In genomic region chr14:104772707-104773504, GRCh38 we compare ENCODE assay signal across 15 cellular contexts. TPM values are rescaled to one million over a fixed set of nuclear protein-coding genes. Genes with fewer than 3 reads are reported as not detected.
DNase-seq lines count a peak whose midpoint lies in the region; ATAC-seq and TF ChIP-seq lines count a peak whose summit lies in the region.
"Had no signal": no experiment of that assay in that cellular context is flagged by ENCODE, and none has a peak within 500 bp of the region (broad histone marks: within the 10 kb centered on the region; RNA-seq: fewer than 3 reads in every experiment).

No MANE protein-coding gene starts in this region.

- no peak overlapping the region for H2BK15ac ChIP-seq in neuronal stem cell (ENCODE audit: low read length)

- no peak overlapping the region for H3K14ac ChIP-seq in neuronal stem cell (ENCODE audit: low read length)

- DNase-seq in neuronal stem cell (ENCODE audit: low spot score) = no peak
- no peak for DNase-seq in stomach
- no peak for DNase-seq in HuH-7.5 (ENCODE audit: low spot score)
- DNase-seq: ACHN; CD4-positive, alpha-beta memory T cell; DMS153; DMS79 treated with DMSO at 0.1 percent for 48 hours; GF-D8; H9; KBM-7 had no signal

- H3K4me1 ChIP-seq in HEK293 (ENCODE audit: control insufficient read depth, insufficient read depth, low read length) (peaks cover 4% of the 10 kb centered on the region; the same call in 1 of the 2 replicates), neuronal stem cell (ENCODE audit: control insufficient read depth in 2 of 2, insufficient read depth in 1 of 2, low read depth in 1 of 2, low read length in 2 of 2) (peaks cover 5 to 26% of the 10 kb centered on the region in 2 donors), stomach (peaks cover 24 to 74% (median 61%) of the 10 kb centered on the region in 4 donors)

- H3K4me3 ChIP-seq in HEK293 (ENCODE audit: low read depth, low read length) (no peak overlapping the region), neuronal stem cell (ENCODE audit: low read length in 2 of 2) (no peak overlapping the region), stomach (no peak overlapping the region)

- no peak for TF ChIP-seq POLR2A in stomach (IDR thresholded peaks at IDR 0.05)

- H3K4ac ChIP-seq in neuronal stem cell (ENCODE audit: low read length) = no peak overlapping the region

- TF ChIP-seq CTCF in C4-2B (conservative IDR thresholded peaks at IDR 0.05) (no peak), HEK293 (tag by site-specific recombination; IDR thresholded peaks at IDR 0.05) (no peak), stomach (IDR thresholded peaks at IDR 0.05) (no peak)

- ATAC-seq in GM21723 (IDR thresholded peaks at IDR 0.05; ENCODE audit: unreplicated experiment) (no peak), HG03442 (IDR thresholded peaks at IDR 0.05; ENCODE audit: unreplicated experiment) (no peak)

- WGBS in neuronal stem cell (ENCODE audit: extremely low coverage in 2 of 2, insufficient read length in 2 of 2, insufficient replicate concordance in 1 of 2), 2 donors = no CpG with 5 or more reads among the region's 38 CpGs
- 88 to 94% (median 90%) methylated on average over 31 to 38 of the region's 38 CpGs for WGBS in stomach, 5 donors

- no peak overlapping the region for H2BK120ac ChIP-seq in neuronal stem cell (ENCODE audit: low read depth, low read length)

- H3K79me1 ChIP-seq in neuronal stem cell (ENCODE audit: low read depth, low read length) = peaks cover 16% of the 10 kb centered on the region

- POLR2A ChIA-PET in HEK293 (lab: Yijun Ruan, JAX) = no interaction called here

- TF ChIP-seq EP300 in stomach (IDR thresholded peaks at IDR 0.05) = no peak

- H2BK12ac ChIP-seq in neuronal stem cell (ENCODE audit: low read length) = no peak overlapping the region

- no peak overlapping the region for H2AFZ ChIP-seq in neuronal stem cell (ENCODE audit: low read length)

- no peak overlapping the region for H2AK5ac ChIP-seq in neuronal stem cell (ENCODE audit: low read depth, low read length)

- peak overlapping the region; percentile 93 for H3K23ac ChIP-seq in neuronal stem cell (ENCODE audit: low read depth, low read length, poor library complexity)

- peak overlapping the region; percentile 44 for H3K9ac ChIP-seq in neuronal stem cell (ENCODE audit: low read depth, low read length, poor library complexity)

- peak overlapping the region; percentile 29 for H4K8ac ChIP-seq in neuronal stem cell (ENCODE audit: low read depth, low read length)

- peak overlapping the region; percentile 4 for H3K18ac ChIP-seq in neuronal stem cell (ENCODE audit: low read length)

- H3K27me3 ChIP-seq in neuronal stem cell (ENCODE audit: control insufficient read depth in 3 of 3, insufficient read depth in 3 of 3, low read depth in 1 of 3, low read length in 3 of 3) (no peaks in the 10 kb centered on the region), stomach (no peaks in the 10 kb centered on the region)

- intact Hi-C loops in stomach (cut with DNase I; ENCODE audit: low total_unique reads) = loop anchor here (10.0 kb wide), 1 partner anchor 52 kb away; no protein-coding TSS in a partner anchor

- peaks cover 0 to 81% of the 10 kb centered on the region in 2 experiments; a peak in 2 of 3 replicates for H3K36me3 ChIP-seq in HEK293 (ENCODE audit: control insufficient read depth in 2 of 2, insufficient read depth in 1 of 2, low read length in 2 of 2)
- peaks cover 44 to 81% of the 10 kb centered on the region in 2 donors for H3K36me3 ChIP-seq in neuronal stem cell (replicated peaks in 1 of 2; ENCODE audit: control insufficient read depth in 2 of 2, insufficient read depth in 2 of 2, low read length in 2 of 2)
- peaks cover 35 to 83% (median 71%) of the 10 kb centered on the region in 4 donors for H3K36me3 ChIP-seq in stomach

- H3K27ac ChIP-seq in C4-2B (0 out of 2 replicates have a peak overlapping the region, but pooled peaks have one; percentile 48), HEK293 (ENCODE audit: extremely low read depth, low read depth, low read length) (no peak overlapping the region), neuronal stem cell (replicated peaks; ENCODE audit: low read length) (no peak overlapping the region), stomach (peak overlapping the region in 3 of 5 donors; percentile 6 to 46 (median 39))

- no peak overlapping the region for H3K4me2 ChIP-seq in neuronal stem cell (ENCODE audit: insufficient read depth, low read length, poor library complexity, severe bottlenecking)

- H3K9me3 ChIP-seq in HEK293 (ENCODE audit: control insufficient read depth, insufficient read depth, low read depth, low read length) (no peaks in the 10 kb centered on the region), neuronal stem cell (replicated peaks in 1 of 2; ENCODE audit: control insufficient read depth in 2 of 2, insufficient read depth in 1 of 2, low read depth in 1 of 2, low read length in 2 of 2) (peaks cover 11 to 13% of the 10 kb centered on the region in 2 donors), stomach (peaks cover 0 to 4% (median 0%) of the 10 kb centered on the region in 4 donors)

- CTCF ChIA-PET in HEK293 (lab: Yijun Ruan, JAX) = interaction anchor here (0.6 to 1.3 kb wide), 3 partner anchors 53 to 200 kb away, joined by 3 to 4 read pairs (median 4); no protein-coding TSS in a partner anchor

- no peak overlapping the region for H4K91ac ChIP-seq in neuronal stem cell (ENCODE audit: low read depth, low read length, poor library complexity)

- H2BK5ac ChIP-seq in neuronal stem cell (ENCODE audit: low read length) = peak overlapping the region; percentile 5

TF ChIP-seq in HEK293, 187 proteins besides CTCF, POLR2A, EP300 and RAD21:
- peak; percentile 67; the same call in 1 of the 2 replicates for TF ChIP-seq ZEB2 (tag by site-specific recombination; IDR thresholded peaks at IDR 0.05)
- no peak for TF ChIP-seq KLF9 (tag by site-specific recombination; IDR thresholded peaks at IDR 0.05; ENCODE audit: low read depth)
- peak; percentile 55 for TF ChIP-seq ZNF600 (tag by site-specific recombination; IDR thresholded peaks at IDR 0.05)
- no peak for TF ChIP-seq ZNF580 (tag by site-specific recombination; IDR thresholded peaks at IDR 0.05)

RNA-seq across cellular contexts. Expression of gene SIVA1, which starts 20.0 kb away (rescaled TPM):
- polyA plus RNA-seq in neuronal stem cell (2013, experiment 1 of 2) = 109 TPM
- polyA plus RNA-seq in neuronal stem cell (2013, experiment 2 of 2) = 114 TPM
- 100 to 1,000 TPM in 4 of 5 donors, 10 to 100 TPM in 1; 73.3 to 366 (median 252) TPM for total RNA-seq in stomach
- polyA plus RNA-seq in stomach = 100 to 1,000 TPM; 200 to 247 (median 213) TPM

RNA-seq across cellular contexts. Expression of gene AKT1, which starts 22.6 kb away (rescaled TPM):
- polyA plus RNA-seq in neuronal stem cell (2013, experiment 1 of 2) = 84.4 TPM
- 82.3 TPM for polyA plus RNA-seq in neuronal stem cell (2013, experiment 2 of 2)
- total RNA-seq in stomach = 100 to 1,000 TPM in 4 of 5 donors, 10 to 100 TPM in 1; 85.2 to 292 (median 119) TPM
- polyA plus RNA-seq in stomach = 100 to 1,000 TPM; 100 to 123 (median 107) TPM

RNA-seq across cellular contexts. Expression of gene ZBTB42, which starts 28.0 kb away (rescaled TPM):
- 0.95 TPM for polyA plus RNA-seq in neuronal stem cell (2013, experiment 1 of 2)
- 0.87 TPM for polyA plus RNA-seq in neuronal stem cell (2013, experiment 2 of 2)
- total RNA-seq in stomach = 10 to 100 TPM in 3 of 5 donors, 1 to 10 TPM in 2; 4.7 to 59.7 (median 13.2) TPM
- 1 to 10 TPM; 4.6 to 7.9 (median 5.5) TPM for polyA plus RNA-seq in stomach

RNA-seq across cellular contexts. Expression of gene ADSS1, which starts 48.9 kb away (rescaled TPM):
- polyA plus RNA-seq in neuronal stem cell (2013, experiment 1 of 2) = 23.8 TPM
- 21.4 TPM for polyA plus RNA-seq in neuronal stem cell (2013, experiment 2 of 2)
- total RNA-seq in stomach = 10 to 100 TPM in 1 of 5 donors, 1 to 10 TPM in 3, not detected in 1; 7.0 to 59.4 (median 7.6) TPM
- 10 to 100 TPM; 12.3 to 16.7 (median 14.5) TPM for polyA plus RNA-seq in stomach
- polyA plus RNA-seq: IgD-negative memory B cell had no signal

Comparison
In these comparisons a context has a peak if more than half of its experiments do, and no peak if none do; other contexts are left out.
1. H3K27ac ChIP-seq: peak in C4-2B (single experiment) and stomach (3 of 5); none in HEK293 (single experiment) and neuronal stem cell (single experiment).